In the genomic region with DNA sequence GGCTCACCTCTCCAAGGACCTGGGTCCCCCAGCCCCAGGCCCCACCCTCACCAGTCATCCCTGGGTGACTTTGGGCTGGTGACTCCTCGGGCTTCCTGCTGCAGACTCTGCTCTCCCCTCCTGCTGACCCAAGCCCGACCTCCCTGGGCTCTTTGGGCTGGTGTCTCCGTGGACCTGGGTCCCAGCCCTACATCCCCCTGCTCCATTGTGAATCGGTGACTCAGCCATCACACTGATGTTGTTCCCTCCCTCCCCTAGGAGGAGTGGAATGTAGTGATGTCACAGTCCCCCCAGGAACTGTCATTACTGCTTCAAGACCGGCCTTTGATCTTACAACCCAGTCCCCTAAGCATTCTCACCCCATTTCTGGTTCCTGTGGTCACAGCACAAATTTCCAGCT, we compare ENCODE assay signal across 1 cellular context.
TF ChIP-seq lines count a peak whose summit lies in the region.

No MANE protein-coding gene starts in this region.

TF ChIP-seq in WTC11, 78 proteins besides CTCF, POLR2A, EP300 and RAD21 (continued from another document):
- TF ChIP-seq, protein P1, sequence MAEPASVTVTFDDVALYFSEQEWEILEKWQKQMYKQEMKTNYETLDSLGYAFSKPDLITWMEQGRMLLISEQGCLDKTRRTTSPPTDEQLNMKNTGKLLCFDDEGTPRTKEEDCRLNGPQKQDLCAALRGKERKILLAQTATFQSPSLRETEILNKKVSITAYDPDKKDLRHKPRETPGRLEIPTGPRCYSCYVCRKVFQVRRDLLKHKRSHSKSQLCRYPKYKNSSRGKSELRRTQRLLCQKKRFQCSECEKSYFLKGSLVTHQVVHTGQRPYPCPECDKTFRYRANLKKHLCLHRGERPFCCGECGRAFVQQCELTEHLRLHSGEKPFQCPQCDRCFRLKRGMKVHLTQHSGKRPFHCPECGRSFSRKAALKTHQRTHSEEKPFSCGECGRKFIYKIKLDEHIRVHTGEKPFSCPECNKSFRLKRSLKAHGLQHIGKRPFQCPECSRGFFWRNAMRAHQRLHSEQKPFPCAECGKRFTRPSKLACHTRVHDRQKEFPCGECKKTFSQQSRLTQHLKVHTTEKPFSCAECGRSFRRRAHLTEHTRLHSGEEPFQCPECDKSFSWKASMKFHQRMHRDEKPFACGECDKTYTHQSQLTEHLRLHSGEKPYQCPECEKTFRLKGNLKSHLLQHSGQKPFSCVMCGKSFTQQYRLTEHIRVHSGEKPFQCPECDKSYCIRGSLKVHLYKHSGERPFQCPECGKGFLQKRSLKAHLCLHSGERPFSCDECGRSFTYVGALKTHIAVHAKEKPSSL (CRISPR knock-in tag; conservative IDR thresholded peaks at IDR 0.05): no peak
- TF ChIP-seq NR1H2 (CRISPR knock-in tag; IDR thresholded peaks at IDR 0.05) (no peak), TP53 (CRISPR knock-in tag; IDR thresholded peaks at IDR 0.05) (no peak), CREB1 (CRISPR knock-in tag; IDR thresholded peaks at IDR 0.05) (no peak), GRHL2 (CRISPR knock-in tag; IDR thresholded peaks at IDR 0.05; ENCODE audit: insufficient replicate concordance, severe bottlenecking) (no peak), RELA (CRISPR knock-in tag; IDR thresholded peaks at IDR 0.05; ENCODE audit: borderline replicate concordance) (no peak), ELF4 (CRISPR knock-in tag; IDR thresholded peaks at IDR 0.05; ENCODE audit: low read depth) (no peak), ZNF317 (CRISPR knock-in tag; IDR thresholded peaks at IDR 0.05; ENCODE audit: borderline replicate concordance, low read depth) (no peak), FOXP1 (CRISPR knock-in tag; IDR thresholded peaks at IDR 0.05; ENCODE audit: borderline replicate concordance) (no peak)
- TF ChIP-seq, protein P2, sequence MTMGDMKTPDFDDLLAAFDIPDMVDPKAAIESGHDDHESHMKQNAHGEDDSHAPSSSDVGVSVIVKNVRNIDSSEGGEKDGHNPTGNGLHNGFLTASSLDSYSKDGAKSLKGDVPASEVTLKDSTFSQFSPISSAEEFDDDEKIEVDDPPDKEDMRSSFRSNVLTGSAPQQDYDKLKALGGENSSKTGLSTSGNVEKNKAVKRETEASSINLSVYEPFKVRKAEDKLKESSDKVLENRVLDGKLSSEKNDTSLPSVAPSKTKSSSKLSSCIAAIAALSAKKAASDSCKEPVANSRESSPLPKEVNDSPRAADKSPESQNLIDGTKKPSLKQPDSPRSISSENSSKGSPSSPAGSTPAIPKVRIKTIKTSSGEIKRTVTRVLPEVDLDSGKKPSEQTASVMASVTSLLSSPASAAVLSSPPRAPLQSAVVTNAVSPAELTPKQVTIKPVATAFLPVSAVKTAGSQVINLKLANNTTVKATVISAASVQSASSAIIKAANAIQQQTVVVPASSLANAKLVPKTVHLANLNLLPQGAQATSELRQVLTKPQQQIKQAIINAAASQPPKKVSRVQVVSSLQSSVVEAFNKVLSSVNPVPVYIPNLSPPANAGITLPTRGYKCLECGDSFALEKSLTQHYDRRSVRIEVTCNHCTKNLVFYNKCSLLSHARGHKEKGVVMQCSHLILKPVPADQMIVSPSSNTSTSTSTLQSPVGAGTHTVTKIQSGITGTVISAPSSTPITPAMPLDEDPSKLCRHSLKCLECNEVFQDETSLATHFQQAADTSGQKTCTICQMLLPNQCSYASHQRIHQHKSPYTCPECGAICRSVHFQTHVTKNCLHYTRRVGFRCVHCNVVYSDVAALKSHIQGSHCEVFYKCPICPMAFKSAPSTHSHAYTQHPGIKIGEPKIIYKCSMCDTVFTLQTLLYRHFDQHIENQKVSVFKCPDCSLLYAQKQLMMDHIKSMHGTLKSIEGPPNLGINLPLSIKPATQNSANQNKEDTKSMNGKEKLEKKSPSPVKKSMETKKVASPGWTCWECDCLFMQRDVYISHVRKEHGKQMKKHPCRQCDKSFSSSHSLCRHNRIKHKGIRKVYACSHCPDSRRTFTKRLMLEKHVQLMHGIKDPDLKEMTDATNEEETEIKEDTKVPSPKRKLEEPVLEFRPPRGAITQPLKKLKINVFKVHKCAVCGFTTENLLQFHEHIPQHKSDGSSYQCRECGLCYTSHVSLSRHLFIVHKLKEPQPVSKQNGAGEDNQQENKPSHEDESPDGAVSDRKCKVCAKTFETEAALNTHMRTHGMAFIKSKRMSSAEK (CRISPR knock-in tag; IDR thresholded peaks at IDR 0.05; ENCODE audit: borderline replicate concordance): no peak
- TF ChIP-seq, protein P3, sequence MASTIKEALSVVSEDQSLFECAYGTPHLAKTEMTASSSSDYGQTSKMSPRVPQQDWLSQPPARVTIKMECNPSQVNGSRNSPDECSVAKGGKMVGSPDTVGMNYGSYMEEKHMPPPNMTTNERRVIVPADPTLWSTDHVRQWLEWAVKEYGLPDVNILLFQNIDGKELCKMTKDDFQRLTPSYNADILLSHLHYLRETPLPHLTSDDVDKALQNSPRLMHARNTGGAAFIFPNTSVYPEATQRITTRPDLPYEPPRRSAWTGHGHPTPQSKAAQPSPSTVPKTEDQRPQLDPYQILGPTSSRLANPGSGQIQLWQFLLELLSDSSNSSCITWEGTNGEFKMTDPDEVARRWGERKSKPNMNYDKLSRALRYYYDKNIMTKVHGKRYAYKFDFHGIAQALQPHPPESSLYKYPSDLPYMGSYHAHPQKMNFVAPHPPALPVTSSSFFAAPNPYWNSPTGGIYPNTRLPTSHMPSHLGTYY (CRISPR knock-in tag; IDR thresholded peaks at IDR 0.05): no peak
